In the genomic region with DNA sequence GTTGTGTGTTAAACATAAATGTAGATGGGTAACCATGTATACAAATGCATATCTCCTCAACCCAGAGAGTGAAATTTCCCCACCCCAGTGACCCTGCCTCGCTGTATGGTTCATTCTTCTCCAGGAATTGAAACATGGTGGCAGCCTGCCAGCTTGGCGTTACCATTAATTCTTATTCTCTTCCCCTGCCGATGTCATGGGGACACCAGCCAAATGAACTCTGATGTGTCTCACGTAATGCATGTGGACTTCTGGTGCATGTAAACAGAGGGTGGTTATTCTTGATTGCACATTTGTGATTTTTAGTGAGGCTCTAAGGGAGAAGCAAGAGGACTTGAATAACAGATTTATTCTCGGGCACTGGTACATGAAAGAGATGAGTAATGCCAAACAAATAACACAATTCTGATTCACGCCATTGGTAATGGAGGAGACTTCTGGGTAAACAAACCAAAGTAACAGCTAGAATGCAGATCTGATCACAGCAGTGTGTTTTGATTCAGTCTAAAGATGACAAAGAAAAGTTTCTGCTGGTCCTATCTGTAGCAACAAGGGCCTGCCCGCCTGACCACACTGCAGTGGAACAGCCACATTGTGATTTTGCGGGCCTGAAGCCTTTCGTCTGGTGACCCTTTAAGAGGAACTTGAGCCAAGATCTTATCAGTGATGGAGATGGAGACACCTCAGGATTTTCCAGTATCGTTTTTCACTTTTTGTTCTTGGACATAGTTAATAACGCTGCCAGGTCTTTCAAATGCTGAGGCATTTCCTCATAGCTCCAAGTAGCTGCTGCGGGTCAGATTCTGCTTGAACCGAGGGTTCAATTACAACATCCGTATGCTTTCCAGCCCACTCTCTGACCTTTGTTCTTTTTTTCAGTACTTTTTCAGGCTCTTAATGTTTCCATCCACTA, we compare ENCODE assay signal across 8 cellular contexts.
DNase-seq lines count a peak whose midpoint lies in the region; ATAC-seq and TF ChIP-seq lines count a peak whose summit lies in the region.

No MANE protein-coding gene starts in this region.

- H3K36me3 Mint-ChIP-seq in activated naive CD4-positive, alpha-beta T cell treated with anti-CD3 and anti-CD28 coated beads, Interleukin-2, amount 50 U/mL, for 72 hours, result peaks cover 27 to 39% of the 10 kb centered on the region in 2 donors

- peak; percentile 58 for DNase-seq in HFF-Myc (ENCODE audit: extremely low read depth, low read depth)
- peak; percentile 97 for DNase-seq in iris pigment epithelial cell (ENCODE audit: low read depth)
- no peak for DNase-seq in activated naive CD4-positive, alpha-beta T cell treated with anti-CD3 and anti-CD28 coated beads, Interleukin-2, amount 50 U/mL, for 72 hours (ENCODE audit: low spot score in 2 of 2)
- DNase-seq in HuH-7.5 (ENCODE audit: low spot score), result no peak

- no peaks in the 10 kb centered on the region for H3K36me3 ChIP-seq in stomach smooth muscle (ENCODE audit: control insufficient read depth in 2 of 2, insufficient read depth in 2 of 2, low read length in 2 of 2)

- no peak overlapping the region for H3K27ac Mint-ChIP-seq in activated naive CD4-positive, alpha-beta T cell treated with anti-CD3 and anti-CD28 coated beads, Interleukin-2, amount 50 U/mL, for 72 hours

- H3K9me3 ChIP-seq in stomach smooth muscle (ENCODE audit: control insufficient read depth in 2 of 2, low read length in 2 of 2), result no peaks in the 10 kb centered on the region

- H3K27ac ChIP-seq in angular gyrus (ENCODE audit: low read depth, low read length) (peak overlapping the region; percentile 81), stomach smooth muscle (ENCODE audit: low read length) (peak overlapping the region; percentile 60)

- H3K9ac ChIP-seq in stomach smooth muscle (ENCODE audit: low read length in 2 of 2), result peak overlapping the region in 1 of 2 donors; percentile 47

- ATAC-seq in activated naive CD4-positive, alpha-beta T cell treated with anti-CD3 and anti-CD28 coated beads, Interleukin-2, amount 50 U/mL, for 72 hours, result no peak
- no peak for ATAC-seq in HG03159 (IDR thresholded peaks at IDR 0.05; ENCODE audit: unreplicated experiment)
- no peak for ATAC-seq in HG02763 (IDR thresholded peaks at IDR 0.05; ENCODE audit: unreplicated experiment)

- no peak overlapping the region for H3K4me3 ChIP-seq in HFF-Myc (replicated peaks; ENCODE audit: low read depth, low read length)
- H3K4me3 ChIP-seq in stomach smooth muscle (ENCODE audit: low read length in 2 of 2), result peak overlapping the region in 1 of 2 donors; percentile 35

- no peaks in the 10 kb centered on the region for H3K27me3 ChIP-seq in stomach smooth muscle (ENCODE audit: control insufficient read depth in 1 of 2, insufficient read depth in 2 of 2, low read length in 2 of 2)

- no peak for TF ChIP-seq CTCF in HFF-Myc (IDR thresholded peaks at IDR 0.05; ENCODE audit: low read depth, low read length, missing control alignments)

- H3K9me3 Mint-ChIP-seq in activated naive CD4-positive, alpha-beta T cell treated with anti-CD3 and anti-CD28 coated beads, Interleukin-2, amount 50 U/mL, for 72 hours, result peaks cover 0 to 9% of the 10 kb centered on the region in 2 donors

- H3K4me1 ChIP-seq in stomach smooth muscle (ENCODE audit: control insufficient read depth, insufficient read depth, low read length), result peaks cover 27% of the 10 kb centered on the region

Comparison
In these comparisons a context has a peak if more than half of its experiments do, and no peak if none do; other contexts are left out.
1. DNase-seq: peak in HFF-Myc (single experiment) and iris pigment epithelial cell (single experiment); none in activated naive CD4-positive, alpha-beta T cell treated with anti-CD3 and anti-CD28 coated beads, Interleukin-2, amount 50 U/mL, for 72 hours (0 of 2) and HuH-7.5 (single experiment).